In genomic region chr1:83405789-83406188, GRCh38 we compare ENCODE assay signal across 8 cellular contexts.
DNase-seq lines count a peak whose midpoint lies in the region; ATAC-seq lines count a peak whose summit lies in the region.
"Not testable (repeated sequence)": the region's sequence is repeated elsewhere in the genome, so short reads cannot be mapped to it uniquely, and the experiment has no call there.

No MANE protein-coding gene starts in this region.

- not testable (repeated sequence) for H2BK120ac ChIP-seq in trophoblast cell (ENCODE audit: insufficient read depth, low read length, poor library complexity)

- not testable (repeated sequence) for H3K23ac ChIP-seq in trophoblast cell (ENCODE audit: low read length)

- H3K79me2 ChIP-seq in trophoblast cell (ENCODE audit: control insufficient read depth, insufficient read depth, low read length, poor library complexity), result not testable (repeated sequence)

- not testable (repeated sequence) for H3K18ac ChIP-seq in trophoblast cell (ENCODE audit: low read length)

- not testable (repeated sequence) for H4K8ac ChIP-seq in trophoblast cell (ENCODE audit: low read depth, low read length)

- H4K91ac ChIP-seq in trophoblast cell (ENCODE audit: low read depth, low read length), result not testable (repeated sequence)

- not testable (repeated sequence) for H3K79me1 ChIP-seq in trophoblast cell (ENCODE audit: low read length)

- H3K9ac ChIP-seq in trophoblast cell (ENCODE audit: low read length), result not testable (repeated sequence)

- H3K9me3 ChIP-seq in trophoblast cell (ENCODE audit: insufficient read depth, low read depth, low read length), result not testable (repeated sequence)

- ATAC-seq in GM18520 (IDR thresholded peaks at IDR 0.05; ENCODE audit: unreplicated experiment) (peak; percentile 51), GM19043 (IDR thresholded peaks at IDR 0.05; ENCODE audit: low read depth, unreplicated experiment) (peak; percentile 58), GM19468 (IDR thresholded peaks at IDR 0.05; ENCODE audit: extremely low read depth, unreplicated experiment) (peak; percentile 25), GM21723 (IDR thresholded peaks at IDR 0.05; ENCODE audit: unreplicated experiment) (peak; percentile 56), HG02938 (IDR thresholded peaks at IDR 0.05; ENCODE audit: unreplicated experiment) (peak; percentile 61), HG03139 (IDR thresholded peaks at IDR 0.05; ENCODE audit: unreplicated experiment) (peak; percentile 64), HG03558 (IDR thresholded peaks at IDR 0.05; ENCODE audit: extremely low read depth, unreplicated experiment) (peak; percentile 65)

- H3K27me3 ChIP-seq in trophoblast cell (ENCODE audit: insufficient read depth, low read length), result not testable (repeated sequence)

- not testable (repeated sequence) for H2AK5ac ChIP-seq in trophoblast cell (ENCODE audit: low read length)

- H3K27ac ChIP-seq in trophoblast cell (ENCODE audit: low read depth, low read length), result peak overlapping the region; percentile 53

- not testable (repeated sequence) for H3K14ac ChIP-seq in trophoblast cell (ENCODE audit: low read length)

- H2BK12ac ChIP-seq in trophoblast cell (ENCODE audit: low read length), result not testable (repeated sequence)

- not testable (repeated sequence) for H3K4ac ChIP-seq in trophoblast cell (ENCODE audit: low read depth, low read length)

- not testable (repeated sequence) for H2AFZ ChIP-seq in trophoblast cell (ENCODE audit: insufficient read depth, low read length, poor library complexity)

- not testable (repeated sequence) for H2BK5ac ChIP-seq in trophoblast cell (ENCODE audit: low read depth, low read length, poor library complexity)

- not testable (repeated sequence) for H3K4me1 ChIP-seq in trophoblast cell (ENCODE audit: control insufficient read depth in 1 of 2, insufficient read depth in 2 of 2, low read length in 2 of 2)

- not testable (repeated sequence) for H3K4me3 ChIP-seq in trophoblast cell (ENCODE audit: low read depth, low read length)

- not testable (repeated sequence) for H3K36me3 ChIP-seq in trophoblast cell (ENCODE audit: control insufficient read depth in 1 of 2, insufficient read depth in 2 of 2, low read length in 2 of 2)

- WGBS in trophoblast cell (ENCODE audit: extremely low coverage, insufficient coverage, insufficient read length), result no CpG with 5 or more reads among the region's 1 CpG

- not testable (repeated sequence) for H4K12ac ChIP-seq in trophoblast cell (ENCODE audit: low read depth, low read length)

- not testable (repeated sequence) for H3K4me2 ChIP-seq in trophoblast cell (ENCODE audit: low read length)

- not testable (repeated sequence) for DNase-seq in trophoblast cell
